ENCODE assay signal across 8 cellular contexts in the genomic region with DNA sequence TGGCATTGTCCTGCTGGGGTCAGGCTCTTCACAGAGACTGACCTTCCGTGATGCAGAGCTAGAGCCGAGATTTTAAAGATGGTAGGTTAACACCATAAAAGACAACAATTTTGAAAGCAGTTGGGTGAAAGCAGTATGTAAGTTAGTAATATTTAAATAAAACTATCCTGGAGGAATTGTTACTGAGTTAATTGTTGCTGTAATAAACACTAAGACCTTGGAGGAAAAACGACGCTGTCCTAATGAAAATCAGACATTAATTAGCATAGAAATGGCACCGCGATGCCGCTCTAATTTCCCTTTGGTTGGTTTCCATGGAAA. TPM values are rescaled to one million over a fixed set of nuclear protein-coding genes. Genes with fewer than 3 reads are reported as not detected.
DNase-seq lines count a peak whose midpoint lies in the region; ATAC-seq and TF ChIP-seq lines count a peak whose summit lies in the region.

No MANE protein-coding gene starts in this region.

- no peaks in the 10 kb centered on the region for H3K27me3 Mint-ChIP-seq in stimulated activated memory B cell treated with anti-CD40 and anti-IgM and Interleukin-4, amounts not matched to agents 10 μg/mL and 1 μg/mL and 100 μg/mL, for 72 hours

- peaks cover 27% of the 10 kb centered on the region for H3K4me1 Mint-ChIP-seq in stimulated activated memory B cell treated with anti-CD40 and anti-IgM and Interleukin-4, amounts not matched to agents 10 μg/mL and 1 μg/mL and 100 μg/mL, for 72 hours

- no peak for ATAC-seq in DND-41 (ENCODE audit: insufficient read depth, low read depth)
- ATAC-seq in stimulated activated memory B cell treated with anti-CD40 and anti-IgM and Interleukin-4, amounts not matched to agents 10 μg/mL and 1 μg/mL and 100 μg/mL, for 72 hours: no peak
- ATAC-seq in HG03025 (IDR thresholded peaks at IDR 0.05; ENCODE audit: low FRiP score, unreplicated experiment): no peak
- ATAC-seq in GM21737 (IDR thresholded peaks at IDR 0.05; ENCODE audit: unreplicated experiment): no peak

- peak overlapping the region; percentile 97 for H3K27ac ChIP-seq in DND-41 (ENCODE audit: low read length)

- H3K4me3 ChIP-seq in DND-41 (ENCODE audit: low read depth in 1 of 2, low read length in 2 of 2) (peak overlapping the region; percentile 24 to 74; a peak in 3 of 4 replicates), fibroblast of mammary gland (ENCODE audit: control insufficient read depth, low read depth, low read length) (peak overlapping the region; percentile 67), retinal pigment epithelial cell (ENCODE audit: low read length) (peak overlapping the region; percentile 98)

- no peaks in the 10 kb centered on the region for H3K9me3 ChIP-seq in DND-41 (ENCODE audit: insufficient read depth, low read length, severe bottlenecking)

- H3K9me3 Mint-ChIP-seq in stimulated activated memory B cell treated with anti-CD40 and anti-IgM and Interleukin-4, amounts not matched to agents 10 μg/mL and 1 μg/mL and 100 μg/mL, for 72 hours: no peaks in the 10 kb centered on the region

- H3K27ac Mint-ChIP-seq in stimulated activated memory B cell treated with anti-CD40 and anti-IgM and Interleukin-4, amounts not matched to agents 10 μg/mL and 1 μg/mL and 100 μg/mL, for 72 hours: no peak overlapping the region

- peak overlapping the region; percentile 69 for H2AFZ ChIP-seq in DND-41 (ENCODE audit: low read depth, low read length)

- H3K4me2 ChIP-seq in DND-41 (ENCODE audit: insufficient read depth, low read length): peak overlapping the region; percentile 66

- no peak for TF ChIP-seq CTCF in DND-41 (IDR thresholded peaks at IDR 0.05; ENCODE audit: borderline replicate concordance, extremely low read depth, low read length, poor library complexity, severe bottlenecking)
- no peak for TF ChIP-seq CTCF in fibroblast of mammary gland (conservative IDR thresholded peaks at IDR 0.05; ENCODE audit: control insufficient read depth, insufficient read depth, low read depth, low read length)
- TF ChIP-seq CTCF in retinal pigment epithelial cell (conservative IDR thresholded peaks at IDR 0.05; ENCODE audit: low read depth, low read length): no peak

- H3K79me2 ChIP-seq in DND-41 (ENCODE audit: insufficient read depth, low read length): peaks cover 47% of the 10 kb centered on the region

- H3K36me3 ChIP-seq in DND-41 (ENCODE audit: insufficient read depth, low read length): peaks cover 4% of the 10 kb centered on the region

- H4K20me1 ChIP-seq in DND-41 (ENCODE audit: insufficient read depth, low read length): peaks cover 11% of the 10 kb centered on the region; the same call in 1 of the 2 replicates

- peak overlapping the region; percentile 75 for H3K9ac ChIP-seq in DND-41 (ENCODE audit: low read depth, low read length)

- H3K36me3 Mint-ChIP-seq in stimulated activated memory B cell treated with anti-CD40 and anti-IgM and Interleukin-4, amounts not matched to agents 10 μg/mL and 1 μg/mL and 100 μg/mL, for 72 hours: no peaks in the 10 kb centered on the region

- H3K4me3 Mint-ChIP-seq in stimulated activated memory B cell treated with anti-CD40 and anti-IgM and Interleukin-4, amounts not matched to agents 10 μg/mL and 1 μg/mL and 100 μg/mL, for 72 hours: no peak overlapping the region

- peaks cover 32% of the 10 kb centered on the region for H3K4me1 ChIP-seq in DND-41 (ENCODE audit: insufficient read depth, low read length)

- DNase-seq in DND-41 (no peak), NCI-H748 (lab: John Stamatoyannopoulos, UW; ENCODE audit: unreplicated experiment) (peak; percentile 74), fibroblast of mammary gland (ENCODE audit: low read depth) (no peak), retinal pigment epithelial cell (ENCODE audit: low read depth) (no peak), SK-N-DZ (ENCODE audit: low spot score) (no peak)

- no peaks in the 10 kb centered on the region for H3K27me3 ChIP-seq in DND-41 (ENCODE audit: insufficient read depth, low read length, poor library complexity)

RNA-seq across cellular contexts. Expression of a gene that starts 0.7 kb away (rescaled TPM):
- 113 and 124 TPM in 2 replicates for polyA plus RNA-seq in SK-N-DZ (2014; cell fraction: cytosol; rRNA removed)
- polyA plus RNA-seq in SK-N-DZ (2014; cell fraction: nucleus; rRNA removed): 46.3 and 57.7 TPM in 2 replicates

RNA-seq across cellular contexts. Expression of a gene that starts 21.0 kb away (rescaled TPM):
- polyA plus RNA-seq in SK-N-DZ (2014; cell fraction: cytosol; rRNA removed): 39.9 and 40.7 TPM in 2 replicates
- polyA plus RNA-seq in SK-N-DZ (2014; cell fraction: nucleus; rRNA removed): 51.7 and 53.4 TPM in 2 replicates

RNA-seq across cellular contexts. Expression of a gene that starts 32.2 kb away (rescaled TPM):
- polyA plus RNA-seq in SK-N-DZ (2014; cell fraction: cytosol; rRNA removed): 241 and 259 TPM in 2 replicates
- polyA plus RNA-seq in SK-N-DZ (2014; cell fraction: nucleus; rRNA removed): 157 and 245 TPM in 2 replicates

RNA-seq across cellular contexts. Expression of a gene that starts 36.0 kb away (rescaled TPM):
- 3.7 and 11.2 TPM in 2 replicates for polyA plus RNA-seq in SK-N-DZ (2014; cell fraction: cytosol; rRNA removed)
- 1.7 and 5.0 TPM in 2 replicates for polyA plus RNA-seq in SK-N-DZ (2014; cell fraction: nucleus; rRNA removed)

RNA-seq across cellular contexts. Expression of a gene that starts 45.8 kb away (rescaled TPM):
- polyA plus RNA-seq in SK-N-DZ (2014; cell fraction: cytosol; rRNA removed): 13.1 and 13.9 TPM in 2 replicates
- polyA plus RNA-seq in SK-N-DZ (2014; cell fraction: nucleus; rRNA removed): 10.6 and 16.1 TPM in 2 replicates
